ENCODE assay signal across 2 cellular contexts in genomic region chr3:10676905-10677304, GRCh38.
TF ChIP-seq lines count a peak whose summit lies in the region.

No MANE protein-coding gene starts in this region.

TF ChIP-seq in liver, 16 proteins besides CTCF, POLR2A, EP300 and RAD21 (continued from another document):
- TF ChIP-seq MAX (IDR thresholded peaks at IDR 0.05) (no peak), NR2F2 (IDR thresholded peaks at IDR 0.05) (no peak), GABPA (IDR thresholded peaks at IDR 0.05 in 1 of 2, conservative IDR thresholded peaks at IDR 0.05 in 1 of 2) (no peak), RXRA (IDR thresholded peaks at IDR 0.05) (peak in 1 of 2 donors; percentile 66), JUND (IDR thresholded peaks at IDR 0.05) (no peak), EGR1 (IDR thresholded peaks at IDR 0.05; ENCODE audit: low read depth in 2 of 2) (no peak), REST (IDR thresholded peaks at IDR 0.05) (no peak), SP1 (IDR thresholded peaks at IDR 0.05) (peak; percentile 32), HNF4A (conservative IDR thresholded peaks at IDR 0.05) (peak; percentile 20 to 55), YY1 (IDR thresholded peaks at IDR 0.05) (peak; percentile 64), FOXA1 (IDR thresholded peaks at IDR 0.05) (peak; percentile 75)

TF ChIP-seq in HepG2, 621 proteins besides CTCF, POLR2A, EP300 and RAD21 (continued from another document):
- no peak for TF ChIP-seq SKIL (CRISPR knock-in tag; IDR thresholded peaks at IDR 0.05; ENCODE audit: borderline replicate concordance)
- no peak for TF ChIP-seq SP2 (CRISPR knock-in tag; IDR thresholded peaks at IDR 0.05)
- no peak for TF ChIP-seq ZSCAN20 (CRISPR knock-in tag; IDR thresholded peaks at IDR 0.05; ENCODE audit: borderline replicate concordance)
- TF ChIP-seq ZNF761 (CRISPR knock-in tag; conservative IDR thresholded peaks at IDR 0.05), result no peak
- TF ChIP-seq TARDBP (CRISPR knock-in tag; IDR thresholded peaks at IDR 0.05), result no peak
- TF ChIP-seq ZNF225 (CRISPR knock-in tag; IDR thresholded peaks at IDR 0.05), result no peak
- no peak for TF ChIP-seq CBX5 (CRISPR knock-in tag; IDR thresholded peaks at IDR 0.05; ENCODE audit: borderline replicate concordance)
- TF ChIP-seq TFE3 (CRISPR knock-in tag; IDR thresholded peaks at IDR 0.05), result no peak
